ENCODE assay signal across 23 cellular contexts in genomic region chr2:220858101-220858500, GRCh38.
"Had no signal": no experiment of that assay in that cellular context is flagged by ENCODE, and none has a peak within 500 bp of the region (broad histone marks: within the 10 kb centered on the region; RNA-seq: fewer than 3 reads in every experiment).

No MANE protein-coding gene starts in this region.

- H3K79me2 ChIP-seq: parathyroid adenoma had no signal

- H3K4me3 ChIP-seq: breast epithelium, colonic mucosa, esophagus squamous epithelium, right lobe of liver, stomach, suprapubic skin, tibial nerve had no signal

- H3K27ac ChIP-seq: breast epithelium, colonic mucosa, esophagus squamous epithelium, parathyroid adenoma, right lobe of liver, stomach, suprapubic skin, tibial nerve had no signal

- ATAC-seq: left colon; right lobe of liver; stimulated activated memory B cell treated with anti-CD40 and anti-IgM and Interleukin-4, amounts not matched to agents 10 μg/mL and 1 μg/mL and 100 μg/mL, for 72 hours had no signal

- H3K4me3 Mint-ChIP-seq: activated B cell treated with CpG ODN at 0.5 μM for 24 hours; activated naive CD8-positive, alpha-beta T cell treated with anti-CD3 and anti-CD28 coated beads for 36 hours; central memory CD8-positive, alpha-beta T cell; memory B cell; nephron; stimulated activated memory B cell treated with anti-CD40 and anti-IgM and Interleukin-4, amounts not matched to agents 10 μg/mL and 1 μg/mL and 100 μg/mL, for 72 hours had no signal

- H3K36me3 ChIP-seq: breast epithelium, colonic mucosa, esophagus squamous epithelium, right lobe of liver, stomach, suprapubic skin, tibial nerve had no signal

- H3K4me1 Mint-ChIP-seq: activated B cell treated with CpG ODN at 0.5 μM for 24 hours; activated naive CD8-positive, alpha-beta T cell treated with anti-CD3 and anti-CD28 coated beads for 36 hours; central memory CD8-positive, alpha-beta T cell; memory B cell; stimulated activated memory B cell treated with anti-CD40 and anti-IgM and Interleukin-4, amounts not matched to agents 10 μg/mL and 1 μg/mL and 100 μg/mL, for 72 hours had no signal

- H2AFZ ChIP-seq: parathyroid adenoma had no signal

- H3K4me1 ChIP-seq: breast epithelium, colonic mucosa, esophagus squamous epithelium, parathyroid adenoma, right lobe of liver, stomach, suprapubic skin, tibial nerve had no signal

- H3K9me3 ChIP-seq: breast epithelium, colonic mucosa, esophagus squamous epithelium, right lobe of liver, stomach, suprapubic skin, tibial nerve had no signal

- H3K9ac ChIP-seq: parathyroid adenoma had no signal

- H3K27me3 ChIP-seq: breast epithelium, colonic mucosa, esophagus squamous epithelium, right lobe of liver, stomach, suprapubic skin, tibial nerve had no signal

- H3K27me3 Mint-ChIP-seq: activated naive CD8-positive, alpha-beta T cell treated with anti-CD3 and anti-CD28 coated beads for 36 hours; stimulated activated memory B cell treated with anti-CD40 and anti-IgM and Interleukin-4, amounts not matched to agents 10 μg/mL and 1 μg/mL and 100 μg/mL, for 72 hours had no signal

- H3K9me3 Mint-ChIP-seq: activated B cell treated with CpG ODN at 0.5 μM for 24 hours; activated naive CD8-positive, alpha-beta T cell treated with anti-CD3 and anti-CD28 coated beads for 36 hours; central memory CD8-positive, alpha-beta T cell; memory B cell; nephron; stimulated activated memory B cell treated with anti-CD40 and anti-IgM and Interleukin-4, amounts not matched to agents 10 μg/mL and 1 μg/mL and 100 μg/mL, for 72 hours had no signal

- H3K27ac Mint-ChIP-seq: activated B cell treated with CpG ODN at 0.5 μM for 24 hours; activated naive CD8-positive, alpha-beta T cell treated with anti-CD3 and anti-CD28 coated beads for 36 hours; memory B cell; stimulated activated memory B cell treated with anti-CD40 and anti-IgM and Interleukin-4, amounts not matched to agents 10 μg/mL and 1 μg/mL and 100 μg/mL, for 72 hours had no signal

- H3K36me3 Mint-ChIP-seq: activated naive CD8-positive, alpha-beta T cell treated with anti-CD3 and anti-CD28 coated beads for 36 hours; memory B cell; stimulated activated memory B cell treated with anti-CD40 and anti-IgM and Interleukin-4, amounts not matched to agents 10 μg/mL and 1 μg/mL and 100 μg/mL, for 72 hours had no signal

- DNase-seq: activated B cell treated with CpG ODN at 0.5 μM for 24 hours; activated CD4-positive, alpha-beta T cell treated with anti-CD3 and anti-CD28 coated beads for 4 hours; activated CD4-positive, alpha-beta T cell treated with anti-CD3 and anti-CD28 coated beads, Interleukin-2, amount 50 U/mL, for 48 hours; activated naive CD4-positive, alpha-beta T cell treated with Interleukin-2 at 50 U/mL for 16 hours; activated naive CD8-positive, alpha-beta T cell treated with anti-CD3 and anti-CD28 coated beads for 36 hours; activated T-cell treated with anti-CD3 and anti-CD28 coated beads, Interleukin-2, amount 50 U/mL, for 48 hours; colonic mucosa; esophagus squamous epithelium; left colon; nucleus accumbens; right lobe of liver; small intestine; stimulated activated CD4-positive, alpha-beta T cell treated with anti-CD3 and anti-CD28 coated beads, Interleukin-15, amount 100 ng/mL, for 24 hours; stomach; T1000 had no signal
